21 cellular contexts compared by ENCODE assay signal in genomic region chr21:16199539-16199938, GRCh38.
DNase-seq lines count a peak whose midpoint lies in the region; ATAC-seq and TF ChIP-seq lines count a peak whose summit lies in the region.
"Had no signal": no experiment of that assay in that cellular context is flagged by ENCODE, and none has a peak within 500 bp of the region (broad histone marks: within the 10 kb centered on the region; RNA-seq: fewer than 3 reads in every experiment).

No MANE protein-coding gene starts in this region.

- H3K27me3 Mint-ChIP-seq in activated CD4-positive, alpha-beta T cell treated with anti-CD3 and anti-CD28 coated beads for 36 hours, result peaks cover 3% of the 10 kb centered on the region
- H3K27me3 Mint-ChIP-seq in activated CD4-positive, alpha-beta T cell treated with anti-CD3 and anti-CD28 coated beads, Interleukin-2, amount 10 ng/mL, durations not matched to agents 7 days and 5 days, result no peaks in the 10 kb centered on the region
- no peaks in the 10 kb centered on the region for H3K27me3 Mint-ChIP-seq in nephron (ENCODE audit: low read depth)
- H3K27me3 Mint-ChIP-seq: IgD-negative memory B cell had no signal

- no peaks in the 10 kb centered on the region for H3K36me3 Mint-ChIP-seq in activated CD4-positive, alpha-beta T cell treated with anti-CD3 and anti-CD28 coated beads for 36 hours (ENCODE audit: low read depth)
- H3K36me3 Mint-ChIP-seq in activated CD4-positive, alpha-beta T cell treated with anti-CD3 and anti-CD28 coated beads, Interleukin-2, amount 10 ng/mL, durations not matched to agents 7 days and 5 days (ENCODE audit: low read depth), result no peaks in the 10 kb centered on the region
- H3K36me3 Mint-ChIP-seq in nephron (ENCODE audit: low read depth), result peaks cover 56% of the 10 kb centered on the region
- H3K36me3 Mint-ChIP-seq: CD14-positive monocyte; CD8-positive, alpha-beta T cell; IgD-negative memory B cell had no signal

- peak overlapping the region; percentile 43; the same call in 1 of the 2 replicates for H3K4me2 ChIP-seq in KMS-11
- H3K4me2 ChIP-seq: A549, BLaER1 had no signal

- H3K9ac ChIP-seq in KMS-11, result no peak overlapping the region
- H3K9ac ChIP-seq: BLaER1, GM23248 had no signal

- H3K27ac Mint-ChIP-seq in activated CD4-positive, alpha-beta T cell treated with anti-CD3 and anti-CD28 coated beads for 36 hours, result no peak overlapping the region
- no peak overlapping the region for H3K27ac Mint-ChIP-seq in activated CD4-positive, alpha-beta T cell treated with anti-CD3 and anti-CD28 coated beads, Interleukin-2, amount 10 ng/mL, durations not matched to agents 7 days and 5 days
- peak overlapping the region; percentile 83 to 100 (median 93) for H3K27ac Mint-ChIP-seq in nephron
- H3K27ac Mint-ChIP-seq: CD14-positive monocyte; CD8-positive, alpha-beta T cell; IgD-negative memory B cell had no signal

- no peaks in the 10 kb centered on the region for H4K20me1 ChIP-seq in KMS-11 (ENCODE audit: insufficient read depth)
- H4K20me1 ChIP-seq: BLaER1 had no signal

- no peak overlapping the region for H3K4me3 Mint-ChIP-seq in activated CD4-positive, alpha-beta T cell treated with anti-CD3 and anti-CD28 coated beads for 36 hours
- H3K4me3 Mint-ChIP-seq in activated CD4-positive, alpha-beta T cell treated with anti-CD3 and anti-CD28 coated beads, Interleukin-2, amount 10 ng/mL, durations not matched to agents 7 days and 5 days, result no peak overlapping the region
- H3K4me3 Mint-ChIP-seq in nephron, result no peak overlapping the region
- H3K4me3 Mint-ChIP-seq: CD14-positive monocyte; CD8-positive, alpha-beta T cell; IgD-negative memory B cell had no signal

- H3K4me1 Mint-ChIP-seq in activated CD4-positive, alpha-beta T cell treated with anti-CD3 and anti-CD28 coated beads for 36 hours, result peaks cover 18% of the 10 kb centered on the region
- H3K4me1 Mint-ChIP-seq in activated CD4-positive, alpha-beta T cell treated with anti-CD3 and anti-CD28 coated beads, Interleukin-2, amount 10 ng/mL, durations not matched to agents 7 days and 5 days, result peaks cover 19% of the 10 kb centered on the region
- H3K4me1 Mint-ChIP-seq in nephron, result peaks cover 13% of the 10 kb centered on the region

- no peak overlapping the region for H2AFZ ChIP-seq in KMS-11 (ENCODE audit: low read depth)
- H2AFZ ChIP-seq: GM23248 had no signal

- no peaks in the 10 kb centered on the region; the same call in 1 of the 2 replicates for H3K36me3 ChIP-seq in KMS-11 (ENCODE audit: insufficient read depth)
- H3K36me3 ChIP-seq: BLaER1, HAP-1 had no signal

- H3K9me3 Mint-ChIP-seq in activated CD4-positive, alpha-beta T cell treated with anti-CD3 and anti-CD28 coated beads for 36 hours (ENCODE audit: low read depth), result no peaks in the 10 kb centered on the region
- H3K9me3 Mint-ChIP-seq in activated CD4-positive, alpha-beta T cell treated with anti-CD3 and anti-CD28 coated beads, Interleukin-2, amount 10 ng/mL, durations not matched to agents 7 days and 5 days, result no peaks in the 10 kb centered on the region
- H3K9me3 Mint-ChIP-seq in nephron, result peaks cover 37% of the 10 kb centered on the region
- H3K9me3 Mint-ChIP-seq: CD8-positive, alpha-beta T cell had no signal

- DNase-seq in activated CD4-positive, alpha-beta T cell treated with anti-CD3 and anti-CD28 coated beads for 36 hours, result no peak
- no peak for DNase-seq in activated CD4-positive, alpha-beta T cell treated with anti-CD3 and anti-CD28 coated beads, Interleukin-2, amount 10 ng/mL, durations not matched to agents 7 days and 5 days
- no peak for DNase-seq in hypothalamus (lab: John Stamatoyannopoulos, UW)
- DNase-seq: Calu3; CD8-positive, alpha-beta T cell; DMS79 treated with DMSO at 0.1 percent for 48 hours; GF-D8; GM23248; KBM-7 had no signal

- POLR2A ChIA-PET in activated CD4-positive, alpha-beta T cell treated with anti-CD3 and anti-CD28 coated beads for 36 hours (lab: Charles Lee), result no interaction called here
- POLR2A ChIA-PET in activated CD4-positive, alpha-beta T cell treated with anti-CD3 and anti-CD28 coated beads, Interleukin-2, amount 10 ng/mL, durations not matched to agents 7 days and 5 days (lab: Charles Lee), result no interaction called here

- no peak overlapping the region for H3K4me3 ChIP-seq in KMS-11 (IDR thresholded peaks at IDR 0.05; ENCODE audit: insufficient read depth, low read depth, low read length)
- H3K4me3 ChIP-seq: A549, BLaER1, GM23248, HAP-1 had no signal

- peak; percentile 73 for ATAC-seq in activated CD4-positive, alpha-beta T cell treated with anti-CD3 and anti-CD28 coated beads for 36 hours
- peak; percentile 59 for ATAC-seq in GM18502 (IDR thresholded peaks at IDR 0.05; ENCODE audit: poor library complexity, unreplicated experiment)
- no peak for ATAC-seq in GM21825 (IDR thresholded peaks at IDR 0.05; ENCODE audit: unreplicated experiment)
- ATAC-seq in HG03097 (IDR thresholded peaks at IDR 0.05; ENCODE audit: low FRiP score, unreplicated experiment), result no peak
- ATAC-seq: A549; CD8-positive, alpha-beta T cell; HepG2 had no signal

- peaks cover 43% of the 10 kb centered on the region for H3K4me1 ChIP-seq in KMS-11 (ENCODE audit: low read depth, poor library complexity, severe bottlenecking)

- no peak for TF ChIP-seq CTCF in KMS-11 (conservative IDR thresholded peaks at IDR 0.05; ENCODE audit: low read depth, low read length)
- no peak for TF ChIP-seq CTCF in nephron (IDR thresholded peaks at IDR 0.05; ENCODE audit: unreplicated experiment in 3 of 3)

- no peaks in the 10 kb centered on the region for H3K27me3 ChIP-seq in KMS-11 (ENCODE audit: insufficient read depth, low read depth)
- H3K27me3 ChIP-seq: BLaER1 had no signal

- H3K79me2 ChIP-seq in KMS-11 (ENCODE audit: insufficient read depth, low read depth), result peaks cover 99% of the 10 kb centered on the region

- intact Hi-C loops in activated CD4-positive, alpha-beta T cell treated with anti-CD3 and anti-CD28 coated beads for 36 hours (cut with DNase I, micrococcal nuclease), result loop anchor here in 1 of 2 experiments (2.0 to 5.0 kb wide), 2 partner anchors 109 to 1817 kb away; partner anchors contain the start of gene HSPA13

- peak overlapping the region; percentile 25; the same call in 1 of the 2 replicates for H3K27ac ChIP-seq in KMS-11
- H3K27ac ChIP-seq: 22Rv1, A549, BLaER1, GM23248 had no signal

- CTCF ChIA-PET in activated CD4-positive, alpha-beta T cell treated with anti-CD3 and anti-CD28 coated beads for 36 hours (lab: Charles Lee), result no interaction called here
- CTCF ChIA-PET in activated CD4-positive, alpha-beta T cell treated with anti-CD3 and anti-CD28 coated beads, Interleukin-2, amount 10 ng/mL, durations not matched to agents 7 days and 5 days (lab: Charles Lee), result no interaction called here

Comparison
In these comparisons a context has a peak if more than half of its experiments do, and no peak if none do; other contexts are left out.
1. ATAC-seq: peak in activated CD4-positive, alpha-beta T cell treated with anti-CD3 and anti-CD28 coated beads for 36 hours (single experiment) and GM18502 (single experiment); none in GM21825 (single experiment) and HG03097 (single experiment).
2. H3K27ac Mint-ChIP-seq: peak in nephron (3 of 3); none in activated CD4-positive, alpha-beta T cell treated with anti-CD3 and anti-CD28 coated beads for 36 hours (single experiment) and activated CD4-positive, alpha-beta T cell treated with anti-CD3 and anti-CD28 coated beads, Interleukin-2, amount 10 ng/mL, durations not matched to agents 7 days and 5 days (single experiment).